13 cellular contexts compared by ENCODE assay signal in the genomic region with DNA sequence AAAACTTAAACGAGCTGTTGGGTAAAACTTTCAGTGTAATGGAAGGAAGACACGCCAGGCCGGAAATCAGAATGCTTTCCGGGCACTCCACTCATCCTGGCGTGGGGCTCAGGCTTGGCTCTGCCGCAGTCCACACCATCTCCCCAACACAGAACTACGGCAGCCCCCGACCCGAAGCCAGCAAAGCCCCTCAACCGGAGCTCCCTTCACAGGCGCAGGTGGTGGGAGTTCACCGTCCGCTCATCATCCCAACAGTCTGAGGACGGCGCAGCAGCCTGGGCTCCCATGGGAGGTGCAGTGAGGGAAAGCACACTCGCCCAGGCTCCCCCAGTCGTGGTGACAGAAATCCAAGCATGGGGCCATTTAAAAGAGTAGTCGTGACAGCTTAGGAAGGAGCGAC. TPM values are rescaled to one million over a fixed set of nuclear protein-coding genes. Genes with fewer than 3 reads are reported as not detected.
DNase-seq lines count a peak whose midpoint lies in the region; ATAC-seq and TF ChIP-seq lines count a peak whose summit lies in the region.
"Had no signal": no experiment of that assay in that cellular context is flagged by ENCODE, and none has a peak within 500 bp of the region (broad histone marks: within the 10 kb centered on the region; RNA-seq: fewer than 3 reads in every experiment).

No MANE protein-coding gene starts in this region.

- peaks cover 3% of the 10 kb centered on the region; the same call in 1 of the 2 replicates for H3K9me3 ChIP-seq in IMR-90 (ENCODE audit: control insufficient read depth, insufficient read depth, low read length)

- H3K23ac ChIP-seq in IMR-90 (ENCODE audit: low read depth, low read length), result no peak overlapping the region
- peak overlapping the region; percentile 80 for H3K23ac ChIP-seq in mesendoderm (ENCODE audit: low read length)

- H2BK120ac ChIP-seq in IMR-90 (ENCODE audit: low read depth, low read length), result no peak overlapping the region
- H2BK120ac ChIP-seq in mesendoderm (ENCODE audit: low read depth, low read length), result no peak overlapping the region

- BruUV-seq in IMR-90 (replicated peaks; lab: Mats Ljungman, UMichigan), result no TSS peak

- dilution Hi-C loops in IMR-90 (cut with HindIII; ENCODE audit: low sequenced_read_pairs, unreplicated experiment), result no loop called here

- H3K9ac ChIP-seq in IMR-90 (ENCODE audit: low read depth, low read length), result no peak overlapping the region
- H3K9ac ChIP-seq in mesendoderm (ENCODE audit: low read length), result no peak overlapping the region
- H3K9ac ChIP-seq: GM23248 had no signal

- peaks cover 13 to 29% of the 10 kb centered on the region in 2 donors for H3K36me3 Mint-ChIP-seq in CD14-positive monocyte

- H4K20me1 ChIP-seq in IMR-90 (ENCODE audit: insufficient read depth, low read length), result no peaks in the 10 kb centered on the region

- H3K9me1 ChIP-seq in IMR-90 (ENCODE audit: insufficient read depth, low read length), result no peaks in the 10 kb centered on the region

- H2BK20ac ChIP-seq in IMR-90 (ENCODE audit: low read depth, low read length), result no peak overlapping the region

- POLR2A ChIA-PET in IMR-90 (lab: Charles Lee; ENCODE audit: unreplicated experiment), result no interaction called here

- H2BK15ac ChIP-seq in IMR-90 (ENCODE audit: low read depth, low read length) (no peak overlapping the region), mesendoderm (replicated peaks; ENCODE audit: low read depth) (no peak overlapping the region)

- in situ Hi-C loops in IMR-90 (cut with MboI; ENCODE audit: low sequenced_read_pairs), result no loop called here

- H3K4me2 ChIP-seq in IMR-90 (ENCODE audit: low read depth, low read length) (no peak overlapping the region), mesendoderm (ENCODE audit: low read length) (no peak overlapping the region)

- peak overlapping the region in 1 of 2 donors; percentile 11 for H3K4me3 Mint-ChIP-seq in CD14-positive monocyte
- H3K4me3 Mint-ChIP-seq: B cell; CD8-positive, alpha-beta memory T cell; H9 had no signal

- no peak overlapping the region for H3K56ac ChIP-seq in IMR-90 (ENCODE audit: extremely low read depth, insufficient read depth, low read length)
- no peak overlapping the region for H3K56ac ChIP-seq in mesendoderm (ENCODE audit: low read length)

- intact Hi-C loops in CD14-positive monocyte (cut with micrococcal nuclease), result no loop called here
- intact Hi-C loops in IMR-90 (cut with micrococcal nuclease), result no loop called here

- DNase-seq in CD14-positive monocyte (ENCODE audit: low spot score) (no peak), IMR-90 (no peak), mesendoderm (no peak), HPDE6-E6E7 (ENCODE audit: extremely low spot score) (no peak), islet precursor cell (no peak), NCI-H82 (lab: John Stamatoyannopoulos, UW) (no peak)
- no peak for DNase-seq in activated T-cell treated with anti-CD3 and anti-CD28 coated beads, Interleukin-2, amount 50 U/mL, for 48 hours
- DNase-seq: Caco-2; CD8-positive, alpha-beta memory T cell; H9 had no signal

- ATAC-seq in IMR-90 (ENCODE audit: low read depth), result no peak
- ATAC-seq: GM12878 had no signal

- no peak overlapping the region for H4K8ac ChIP-seq in IMR-90 (ENCODE audit: low read depth in 2 of 2, low read length in 2 of 2)
- H4K8ac ChIP-seq in mesendoderm (ENCODE audit: low read depth, low read length), result no peak overlapping the region

- H2AK5ac ChIP-seq in IMR-90 (ENCODE audit: low read depth, low read length) (no peak overlapping the region), mesendoderm (ENCODE audit: low read length) (no peak overlapping the region)

- H2BK5ac ChIP-seq in IMR-90 (ENCODE audit: low read depth, low read length, poor library complexity, severe bottlenecking) (no peak overlapping the region), mesendoderm (ENCODE audit: low read length) (no peak overlapping the region)

- H4K5ac ChIP-seq in IMR-90 (ENCODE audit: low read depth, low read length) (no peak overlapping the region), mesendoderm (ENCODE audit: low read length) (no peak overlapping the region)

- H3K36me3 ChIP-seq in IMR-90 (ENCODE audit: control insufficient read depth, insufficient read depth, low read length) (no peaks in the 10 kb centered on the region), mesendoderm (ENCODE audit: control insufficient read depth, insufficient read depth, low read length) (no peaks in the 10 kb centered on the region)

- no peaks in the 10 kb centered on the region; the same call in 1 of the 2 replicates for H3K27me3 ChIP-seq in IMR-90 (ENCODE audit: control insufficient read depth, insufficient read depth, low read length)
- H3K27me3 ChIP-seq in mesendoderm (ENCODE audit: insufficient read depth, low read length, poor library complexity), result no peaks in the 10 kb centered on the region

- peak overlapping the region; percentile 93 to 99 (median 98) for H3K27ac Mint-ChIP-seq in CD14-positive monocyte
- H3K27ac Mint-ChIP-seq: CD8-positive, alpha-beta memory T cell; H9 had no signal

- no peak overlapping the region for H3K4ac ChIP-seq in IMR-90 (ENCODE audit: low read depth, low read length)
- H3K4ac ChIP-seq in mesendoderm (ENCODE audit: low read depth, low read length), result no peak overlapping the region

- no peak overlapping the region for H2AK9ac ChIP-seq in IMR-90 (replicated peaks; ENCODE audit: low read depth, low read length, poor library complexity)

- no peaks in the 10 kb centered on the region for H3K79me2 ChIP-seq in mesendoderm (ENCODE audit: control insufficient read depth, insufficient read depth, low read length)

- CTCF ChIA-PET in IMR-90 (lab: Yijun Ruan, JAX), result no interaction called here

- H3K4me3 ChIP-seq in IMR-90 (ENCODE audit: insufficient read depth, low read depth, low read length) (no peak overlapping the region), mesendoderm (ENCODE audit: low read length) (no peak overlapping the region)
- H3K4me3 ChIP-seq: GM12878, GM23248 had no signal

- no peak for TF ChIP-seq CTCF in CD14-positive monocyte (IDR thresholded peaks at IDR 0.05)
- no peak for TF ChIP-seq CTCF in IMR-90 (conservative IDR thresholded peaks at IDR 0.05; ENCODE audit: low read depth, low read length)

- H3K79me1 ChIP-seq in IMR-90 (ENCODE audit: low read depth in 1 of 2, low read length in 2 of 2), result no peaks in the 10 kb centered on the region
- H3K79me1 ChIP-seq in mesendoderm (ENCODE audit: low read length), result no peaks in the 10 kb centered on the region

- no peak overlapping the region for H3K18ac ChIP-seq in IMR-90 (ENCODE audit: low read depth, low read length)
- no peak overlapping the region for H3K18ac ChIP-seq in mesendoderm (ENCODE audit: low read length)

- H4K91ac ChIP-seq in IMR-90 (ENCODE audit: insufficient read depth, low read depth, low read length), result no peak overlapping the region

- H3K14ac ChIP-seq in IMR-90 (replicated peaks; ENCODE audit: low read depth, low read length), result no peak overlapping the region

- 71% methylated on average over 5 of the region's 19 CpGs; no CpG with 5 or more reads in 1 of the 2 experiments for WGBS in IMR-90 (ENCODE audit: extremely low coverage in 2 of 2, insufficient read length in 1 of 2), 2 experiments
- WGBS in mesendoderm (ENCODE audit: extremely low coverage, insufficient coverage, low lambda C conversion rate), result no CpG with 5 or more reads among the region's 19 CpGs

- H3K27ac ChIP-seq in IMR-90 (ENCODE audit: insufficient read depth, low read length) (no peak overlapping the region), mesendoderm (ENCODE audit: low read depth, low read length) (no peak overlapping the region)
- H3K27ac ChIP-seq: GM23248 had no signal

- H3K9me3 Mint-ChIP-seq in CD14-positive monocyte, result peaks cover 6 to 19% (median 14%) of the 10 kb centered on the region in 7 donors

- H3K27me3 Mint-ChIP-seq in CD14-positive monocyte (ENCODE audit: low read depth in 3 of 3), result no peaks in the 10 kb centered on the region
- H3K27me3 Mint-ChIP-seq: B cell; CD8-positive, alpha-beta memory T cell had no signal

- H3K4me1 Mint-ChIP-seq in CD14-positive monocyte, result peaks cover 53% of the 10 kb centered on the region
- H3K4me1 Mint-ChIP-seq: CD8-positive, alpha-beta memory T cell had no signal

- TF ChIP-seq POLR2A in IMR-90 (IDR thresholded peaks at IDR 0.05; ENCODE audit: low read depth, low read length), result no peak

- no peak for TF ChIP-seq RAD21 in IMR-90 (IDR thresholded peaks at IDR 0.05; ENCODE audit: low read length)

- H2AFZ ChIP-seq in IMR-90 (replicated peaks; ENCODE audit: low read length, poor library complexity), result peak overlapping the region; percentile 32
- H2AFZ ChIP-seq: GM23248 had no signal

- H3K4me1 ChIP-seq in IMR-90 (ENCODE audit: control insufficient read depth, insufficient read depth, low read length), result no peaks in the 10 kb centered on the region
- H3K4me1 ChIP-seq in mesendoderm (ENCODE audit: control insufficient read depth, low read depth, low read length), result no peaks in the 10 kb centered on the region

TF ChIP-seq in IMR-90, 13 proteins besides CTCF, POLR2A, EP300 and RAD21 (continues in another document):
- no peak for TF ChIP-seq SMC3 (IDR thresholded peaks at IDR 0.05; ENCODE audit: low read depth, low read length)
- TF ChIP-seq NFE2L2 (IDR thresholded peaks at IDR 0.05; ENCODE audit: low read depth, low read length), result no peak
- no peak for TF ChIP-seq RCOR1 (IDR thresholded peaks at IDR 0.05; ENCODE audit: insufficient replicate concordance, low read length)
- TF ChIP-seq MAZ (IDR thresholded peaks at IDR 0.05; ENCODE audit: borderline replicate concordance, low read depth, low read length), result no peak
- no peak for TF ChIP-seq CHD1 (IDR thresholded peaks at IDR 0.05; ENCODE audit: low read depth, low read length)
- TF ChIP-seq, protein P1, sequence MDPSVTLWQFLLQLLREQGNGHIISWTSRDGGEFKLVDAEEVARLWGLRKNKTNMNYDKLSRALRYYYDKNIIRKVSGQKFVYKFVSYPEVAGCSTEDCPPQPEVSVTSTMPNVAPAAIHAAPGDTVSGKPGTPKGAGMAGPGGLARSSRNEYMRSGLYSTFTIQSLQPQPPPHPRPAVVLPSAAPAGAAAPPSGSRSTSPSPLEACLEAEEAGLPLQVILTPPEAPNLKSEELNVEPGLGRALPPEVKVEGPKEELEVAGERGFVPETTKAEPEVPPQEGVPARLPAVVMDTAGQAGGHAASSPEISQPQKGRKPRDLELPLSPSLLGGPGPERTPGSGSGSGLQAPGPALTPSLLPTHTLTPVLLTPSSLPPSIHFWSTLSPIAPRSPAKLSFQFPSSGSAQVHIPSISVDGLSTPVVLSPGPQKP (IDR thresholded peaks at IDR 0.05; ENCODE audit: borderline replicate concordance, low read depth, low read length), result no peak
- TF ChIP-seq MXI1 (IDR thresholded peaks at IDR 0.05; ENCODE audit: borderline replicate concordance, low read depth, low read length), result no peak
- TF ChIP-seq BHLHE40 (IDR thresholded peaks at IDR 0.05; ENCODE audit: low read depth, low read length), result no peak
- TF ChIP-seq CEBPB (IDR thresholded peaks at IDR 0.05; ENCODE audit: low read depth, low read length), result no peak

RNA-seq across cellular contexts. Expression of a gene that starts 11.0 kb away (rescaled TPM):
- polyA plus RNA-seq in CD14-positive monocyte (1 to 10 TPM; 2.8 to 3.0 TPM), IMR-90 (2012; rRNA removed) (11.8 and 15.9 TPM in 2 replicates)
- total RNA-seq in IMR-90 (2012; rRNA removed), result 1.4 and 1.7 TPM in 2 replicates
- 11.7 and 17.3 TPM in 2 replicates for polyA plus RNA-seq in IMR-90 (2012; cell fraction: cytosol; rRNA removed)
- polyA plus RNA-seq in IMR-90 (2012; cell fraction: nucleus; rRNA removed; ENCODE audit: low replicate concordance), result 14.0 and 49.8 TPM in 2 replicates
- polyA plus RNA-seq in mesendoderm (2013, experiment 1 of 2), result 5.5 TPM
- polyA plus RNA-seq in mesendoderm (2013, experiment 2 of 2), result 5.9 TPM
- polyA plus RNA-seq: CD8-positive, alpha-beta memory T cell had no signal
